Comparison of ENCODE assay signal across 8 cellular contexts in genomic region chr1:8314346-8315280, GRCh38. TPM values are rescaled to one million over a fixed set of nuclear protein-coding genes. Genes with fewer than 3 reads are reported as not detected.
DNase-seq lines count a peak whose midpoint lies in the region; ATAC-seq lines count a peak whose summit lies in the region.

No MANE protein-coding gene starts in this region.

- intact Hi-C loops in left cardiac atrium (cut with DNase I) = loop anchor here (2.0 to 5.0 kb wide), 3 partner anchors 288 to 332 kb away; partner anchors contain the start of gene ERRFI1 (in 1 of the 2)

- H3K4me1 ChIP-seq in SJCRH30 = peaks cover 23% of the 10 kb centered on the region

- no peaks in the 10 kb centered on the region for H3K36me3 ChIP-seq in SJCRH30

- H3K27me3 ChIP-seq in SJCRH30 = no peaks in the 10 kb centered on the region

- 0 out of 2 replicates have a peak, but pooled peaks cover 8% of the 10 kb centered on the region for H3K9me3 ChIP-seq in SJCRH30 (replicated peaks)

- DNase-seq in DMS79 treated with DMSO at 0.1 percent for 48 hours (lab: John Stamatoyannopoulos, UW) (peak; percentile 82), LHCN-M2 (ENCODE audit: low read depth) (peak; percentile 71), SJCRH30 (peak; percentile 87 to 94), amniotic epithelial cell (ENCODE audit: low read depth) (peak; percentile 78), left cardiac atrium (peak; percentile 70), putamen (ENCODE audit: low spot score) (peak; percentile 64)

- peak overlapping the region; percentile 5 for H3K4me3 ChIP-seq in SJCRH30

- H3K27ac ChIP-seq in SJCRH30 = peak overlapping the region; percentile 31

- ATAC-seq in left cardiac atrium (peak; percentile 69 to 79), GM21576 (IDR thresholded peaks at IDR 0.05; ENCODE audit: unreplicated experiment) (no peak), GM18517 (IDR thresholded peaks at IDR 0.05; ENCODE audit: unreplicated experiment) (no peak)

RNA-seq across cellular contexts. Expression of gene SLC45A1, which starts 3.3 kb away (rescaled TPM):
- total RNA-seq in LHCN-M2 (2014; rRNA removed) = 4.0 and 4.2 TPM in 2 replicates
- 1.9 TPM for polyA plus RNA-seq in LHCN-M2 (2012)
- 1.7 and 2.8 TPM in 2 replicates for total RNA-seq in SJCRH30 (2014; rRNA removed; shearing (Covaris generic))
- 1 to 10 TPM; 1.8 to 2.2 TPM for total RNA-seq in left cardiac atrium

Comparison
In these comparisons a context has a peak if more than half of its experiments do, and no peak if none do; other contexts are left out.
1. ATAC-seq: peak in left cardiac atrium (2 of 2); none in GM21576 (single experiment) and GM18517 (single experiment).
2. Peak in every context shown above with its lines, with median percentiles within 50 percentile points of each other: DNase-seq.